8 cellular contexts compared by ENCODE assay signal in genomic region chr3:129121016-129121791, GRCh38. TPM values are rescaled to one million over a fixed set of nuclear protein-coding genes. Genes with fewer than 3 reads are reported as not detected.
DNase-seq lines count a peak whose midpoint lies in the region; ATAC-seq, FAIRE-seq and TF ChIP-seq lines count a peak whose summit lies in the region.

No MANE protein-coding gene starts in this region.

- peak overlapping the region; percentile 100 for H3K4me2 ChIP-seq in fibroblast of lung (ENCODE audit: extremely low read depth, insufficient read depth, low read length)

- H3K9me3 ChIP-seq in HUES6 (ENCODE audit: control insufficient read depth, insufficient read depth, low read depth, low read length) (no peaks in the 10 kb centered on the region), fibroblast of lung (ENCODE audit: control insufficient read depth, insufficient read depth, low read depth, low read length) (no peaks in the 10 kb centered on the region), neutrophil (no peaks in the 10 kb centered on the region)

- peak overlapping the region; percentile 97 for H3K27ac Mint-ChIP-seq in activated CD8-positive, alpha-beta memory T cell treated with anti-CD3 and anti-CD28 coated beads, Interleukin-2, amount 10 ng/mL, durations not matched to agents 7 days and 5 days

- CTCF ChIA-PET in activated CD8-positive, alpha-beta memory T cell treated with anti-CD3 and anti-CD28 coated beads, Interleukin-2, amount 10 ng/mL, durations not matched to agents 7 days and 5 days (lab: Charles Lee) = interaction anchor here (0.7 to 6.1 kb wide), 15 partner anchors 9 to 195 kb away, joined by 3 to 45 read pairs (median 6); a partner anchor contains a TSS

- peak overlapping the region; percentile 78 for H3K9ac ChIP-seq in HUES6 (ENCODE audit: low read length)
- peak overlapping the region; percentile 78 for H3K9ac ChIP-seq in fibroblast of lung (ENCODE audit: insufficient read depth, low read length)

- H2AFZ ChIP-seq in fibroblast of lung (ENCODE audit: low read length) = no peak overlapping the region

- H3K36me3 ChIP-seq in HUES6 (ENCODE audit: control insufficient read depth, insufficient read depth, low read length) (peaks cover 15% of the 10 kb centered on the region; the same call in 1 of the 2 replicates), fibroblast of lung (ENCODE audit: control insufficient read depth, insufficient read depth, low read length) (no peaks in the 10 kb centered on the region), neutrophil (peaks cover 19% of the 10 kb centered on the region)

- H3K4me3 ChIP-seq in HUES6 (ENCODE audit: low read depth, low read length) = peak overlapping the region; percentile 85
- peak overlapping the region; percentile 83 to 88 (median 87) for H3K4me3 ChIP-seq in fibroblast of lung (replicated peaks in 1 of 4; ENCODE audit: control extremely low read depth in 1 of 4, insufficient read depth in 1 of 4, low read depth in 3 of 4, low read length in 4 of 4)
- H3K4me3 ChIP-seq in neutrophil (ENCODE audit: low read depth in 1 of 2, low read length in 1 of 2) = peak overlapping the region; percentile 82 to 90

- H3K27ac ChIP-seq in HUES6 (ENCODE audit: low read depth, low read length) = peak overlapping the region; percentile 45; the same call in 1 of the 2 replicates
- H3K27ac ChIP-seq in fibroblast of lung (ENCODE audit: insufficient read depth, low read length) = peak overlapping the region; percentile 81
- H3K27ac ChIP-seq in neutrophil = peak overlapping the region; percentile 97

- TF ChIP-seq CTCF in fibroblast of lung (conservative IDR thresholded peaks at IDR 0.05 in 1 of 2, IDR thresholded peaks at IDR 0.05 in 1 of 2; ENCODE audit: low read depth in 1 of 2, low read length in 2 of 2) (no peak), neutrophil (IDR thresholded peaks at IDR 0.05) (no peak), D721Med (IDR thresholded peaks at IDR 0.05; ENCODE audit: insufficient read depth, missing control alignments) (no peak)

- H3K27me3 ChIP-seq in HUES6 (ENCODE audit: control insufficient read depth, insufficient read depth, low read length) = no peaks in the 10 kb centered on the region
- no peaks in the 10 kb centered on the region for H3K27me3 ChIP-seq in fibroblast of lung (ENCODE audit: control insufficient read depth, insufficient read depth, low read length)
- H3K27me3 ChIP-seq in neutrophil = no peaks in the 10 kb centered on the region

- no peak for FAIRE-seq in D721Med (lab: Jason Lieb, UNC)

- H3K4me1 ChIP-seq in HUES6 (ENCODE audit: control insufficient read depth, insufficient read depth, low read length) (peaks cover 33% of the 10 kb centered on the region), fibroblast of lung (ENCODE audit: control insufficient read depth, extremely low read depth, insufficient read depth, low read length) (peaks cover 17% of the 10 kb centered on the region), neutrophil (ENCODE audit: control insufficient read depth in 1 of 2, insufficient read depth in 1 of 2, low read depth in 1 of 2, low read length in 1 of 2) (peaks cover 37 to 41% of the 10 kb centered on the region in 2 experiments)

- H3K27me3 Mint-ChIP-seq in activated CD8-positive, alpha-beta memory T cell treated with anti-CD3 and anti-CD28 coated beads, Interleukin-2, amount 10 ng/mL, durations not matched to agents 7 days and 5 days = no peaks in the 10 kb centered on the region

- peak overlapping the region; percentile 88 for H3K4me3 Mint-ChIP-seq in activated CD8-positive, alpha-beta memory T cell treated with anti-CD3 and anti-CD28 coated beads, Interleukin-2, amount 10 ng/mL, durations not matched to agents 7 days and 5 days

- peaks cover 56% of the 10 kb centered on the region for H3K4me1 Mint-ChIP-seq in activated CD8-positive, alpha-beta memory T cell treated with anti-CD3 and anti-CD28 coated beads, Interleukin-2, amount 10 ng/mL, durations not matched to agents 7 days and 5 days

- peaks cover 1% of the 10 kb centered on the region for H4K20me1 ChIP-seq in fibroblast of lung (ENCODE audit: control insufficient read depth, extremely low read depth, insufficient read depth, low read length)

- H3K79me2 ChIP-seq in fibroblast of lung (ENCODE audit: control insufficient read depth, insufficient read depth, low read length) = peaks cover 29% of the 10 kb centered on the region

- peak; percentile 66 for DNase-seq in NCI-H82 (lab: John Stamatoyannopoulos, UW)
- no peak for DNase-seq in NCI-H82 treated with DMSO at 0.1 percent for 48 hours (lab: John Stamatoyannopoulos, UW; ENCODE audit: unreplicated experiment)
- peak; percentile 72 for DNase-seq in activated CD8-positive, alpha-beta memory T cell treated with anti-CD3 and anti-CD28 coated beads, Interleukin-2, amount 10 ng/mL, durations not matched to agents 7 days and 5 days
- DNase-seq in fibroblast of lung (ENCODE audit: low read depth in 2 of 2) = peak; percentile 26 to 41
- no peak for DNase-seq in D721Med (ENCODE audit: insufficient read length, low spot score)
- no peak for DNase-seq in Ammon's horn (ENCODE audit: low spot score)

- peak; percentile 29 for ATAC-seq in activated CD8-positive, alpha-beta memory T cell treated with anti-CD3 and anti-CD28 coated beads, Interleukin-2, amount 10 ng/mL, durations not matched to agents 7 days and 5 days

- no peaks in the 10 kb centered on the region for H3K9me3 Mint-ChIP-seq in activated CD8-positive, alpha-beta memory T cell treated with anti-CD3 and anti-CD28 coated beads, Interleukin-2, amount 10 ng/mL, durations not matched to agents 7 days and 5 days (ENCODE audit: low read depth)

- peaks cover 24% of the 10 kb centered on the region for H3K36me3 Mint-ChIP-seq in activated CD8-positive, alpha-beta memory T cell treated with anti-CD3 and anti-CD28 coated beads, Interleukin-2, amount 10 ng/mL, durations not matched to agents 7 days and 5 days

RNA-seq across cellular contexts. Expression of gene RAB43, which starts 0.4 kb away (rescaled TPM):
- total RNA-seq in activated CD8-positive, alpha-beta memory T cell treated with anti-CD3 and anti-CD28 coated beads, Interleukin-2, amount 10 ng/mL, durations not matched to agents 7 days and 5 days = 10 to 100 TPM; 33.7 to 36.1 TPM
- total RNA-seq in fibroblast of lung = 12.1 and 21.5 TPM in 2 replicates
- 5.7 and 6.6 TPM in 2 replicates for polyA plus RNA-seq in fibroblast of lung
- 13.5 and 18.7 TPM in 2 replicates for polyA plus RNA-seq in fibroblast of lung (2012)
- polyA minus RNA-seq in fibroblast of lung (ENCODE audit: low replicate concordance) = 24.5 and 31.8 TPM in 2 replicates

RNA-seq across cellular contexts. Expression of gene ISY1, which starts 39.7 kb away (rescaled TPM):
- total RNA-seq in activated CD8-positive, alpha-beta memory T cell treated with anti-CD3 and anti-CD28 coated beads, Interleukin-2, amount 10 ng/mL, durations not matched to agents 7 days and 5 days = 10 to 100 TPM; 44.4 to 75.9 TPM
- 30.3 and 34.8 TPM in 2 replicates for total RNA-seq in fibroblast of lung
- 39.6 and 40.2 TPM in 2 replicates for polyA plus RNA-seq in fibroblast of lung
- 29.3 and 37.7 TPM in 2 replicates for polyA plus RNA-seq in fibroblast of lung (2012)
- polyA minus RNA-seq in fibroblast of lung (ENCODE audit: low replicate concordance) = 24.1 and 38.8 TPM in 2 replicates

Comparison
In these comparisons a context has a peak if more than half of its experiments do, and no peak if none do; other contexts are left out.
1. DNase-seq: peak in NCI-H82 (single experiment), activated CD8-positive, alpha-beta memory T cell treated with anti-CD3 and anti-CD28 coated beads, Interleukin-2, amount 10 ng/mL, durations not matched to agents 7 days and 5 days (single experiment) and fibroblast of lung (2 of 2); none in NCI-H82 treated with DMSO at 0.1 percent for 48 hours (single experiment), D721Med (single experiment) and Ammon's horn (single experiment).
2. H3K27ac ChIP-seq: peak in every context shown above with its lines; median percentile 97 in neutrophil; 81 in fibroblast of lung; 45 in HUES6.
3. Peak in every context shown above with its lines, with median percentiles within 50 percentile points of each other: H3K4me3 ChIP-seq.